1 cellular context compared by ENCODE assay signal in genomic region chr15:59689626-59690236, GRCh38.
TF ChIP-seq lines count a peak whose summit lies in the region.

No MANE protein-coding gene starts in this region.

TF ChIP-seq in K562, 482 proteins besides CTCF, POLR2A, EP300 and RAD21 (continued from another document and continues in another):
- TF ChIP-seq, protein P1, sequence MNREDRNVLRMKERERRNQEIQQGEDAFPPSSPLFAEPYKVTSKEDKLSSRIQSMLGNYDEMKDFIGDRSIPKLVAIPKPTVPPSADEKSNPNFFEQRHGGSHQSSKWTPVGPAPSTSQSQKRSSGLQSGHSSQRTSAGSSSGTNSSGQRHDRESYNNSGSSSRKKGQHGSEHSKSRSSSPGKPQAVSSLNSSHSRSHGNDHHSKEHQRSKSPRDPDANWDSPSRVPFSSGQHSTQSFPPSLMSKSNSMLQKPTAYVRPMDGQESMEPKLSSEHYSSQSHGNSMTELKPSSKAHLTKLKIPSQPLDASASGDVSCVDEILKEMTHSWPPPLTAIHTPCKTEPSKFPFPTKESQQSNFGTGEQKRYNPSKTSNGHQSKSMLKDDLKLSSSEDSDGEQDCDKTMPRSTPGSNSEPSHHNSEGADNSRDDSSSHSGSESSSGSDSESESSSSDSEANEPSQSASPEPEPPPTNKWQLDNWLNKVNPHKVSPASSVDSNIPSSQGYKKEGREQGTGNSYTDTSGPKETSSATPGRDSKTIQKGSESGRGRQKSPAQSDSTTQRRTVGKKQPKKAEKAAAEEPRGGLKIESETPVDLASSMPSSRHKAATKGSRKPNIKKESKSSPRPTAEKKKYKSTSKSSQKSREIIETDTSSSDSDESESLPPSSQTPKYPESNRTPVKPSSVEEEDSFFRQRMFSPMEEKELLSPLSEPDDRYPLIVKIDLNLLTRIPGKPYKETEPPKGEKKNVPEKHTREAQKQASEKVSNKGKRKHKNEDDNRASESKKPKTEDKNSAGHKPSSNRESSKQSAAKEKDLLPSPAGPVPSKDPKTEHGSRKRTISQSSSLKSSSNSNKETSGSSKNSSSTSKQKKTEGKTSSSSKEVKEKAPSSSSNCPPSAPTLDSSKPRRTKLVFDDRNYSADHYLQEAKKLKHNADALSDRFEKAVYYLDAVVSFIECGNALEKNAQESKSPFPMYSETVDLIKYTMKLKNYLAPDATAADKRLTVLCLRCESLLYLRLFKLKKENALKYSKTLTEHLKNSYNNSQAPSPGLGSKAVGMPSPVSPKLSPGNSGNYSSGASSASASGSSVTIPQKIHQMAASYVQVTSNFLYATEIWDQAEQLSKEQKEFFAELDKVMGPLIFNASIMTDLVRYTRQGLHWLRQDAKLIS (CRISPR knock-in tag; IDR thresholded peaks at IDR 0.05): no peak
- TF ChIP-seq ZNF717 (CRISPR knock-in tag; IDR thresholded peaks at IDR 0.05): no peak
- no peak for TF ChIP-seq CHAMP1 (IDR thresholded peaks at IDR 0.05)
- TF ChIP-seq ATF2 (CRISPR knock-in tag; IDR thresholded peaks at IDR 0.05): no peak
- TF ChIP-seq ZNF212 (CRISPR knock-in tag; IDR thresholded peaks at IDR 0.05): no peak
- TF ChIP-seq MEIS2 (IDR thresholded peaks at IDR 0.05; ENCODE audit: partially characterized antibody): no peak
- no peak for TF ChIP-seq ZNF668 (CRISPR knock-in tag; IDR thresholded peaks at IDR 0.05)
- no peak for TF ChIP-seq E2F8 (IDR thresholded peaks at IDR 0.05; ENCODE audit: low read depth, partially characterized antibody)
- TF ChIP-seq FOS (IDR thresholded peaks at IDR 0.05; ENCODE audit: extremely low read depth, insufficient read length): no peak
- TF ChIP-seq TAF7 (tag; IDR thresholded peaks at IDR 0.05): no peak
- no peak for TF ChIP-seq ZBTB17 (CRISPR knock-in tag; IDR thresholded peaks at IDR 0.05)
- TF ChIP-seq ATF1 (CRISPR knock-in tag; IDR thresholded peaks at IDR 0.05): no peak
- peak; percentile 85 for TF ChIP-seq ATF1 (tag; IDR thresholded peaks at IDR 0.05)
- TF ChIP-seq SMARCE1 (IDR thresholded peaks at IDR 0.05): peak; percentile 34; the same call in 1 of the 2 replicates
- TF ChIP-seq ZNF174 (CRISPR knock-in tag; IDR thresholded peaks at IDR 0.05): no peak
- TF ChIP-seq MAZ (CRISPR knock-in tag; conservative IDR thresholded peaks at IDR 0.05 in 1 of 2, IDR thresholded peaks at IDR 0.05 in 1 of 2): no peak
- TF ChIP-seq XRCC5 (IDR thresholded peaks at IDR 0.05; ENCODE audit: low read depth, low read length): no peak
- TF ChIP-seq CHD1 (IDR thresholded peaks at IDR 0.05; ENCODE audit: low read length): no peak
- TF ChIP-seq, protein P2, sequence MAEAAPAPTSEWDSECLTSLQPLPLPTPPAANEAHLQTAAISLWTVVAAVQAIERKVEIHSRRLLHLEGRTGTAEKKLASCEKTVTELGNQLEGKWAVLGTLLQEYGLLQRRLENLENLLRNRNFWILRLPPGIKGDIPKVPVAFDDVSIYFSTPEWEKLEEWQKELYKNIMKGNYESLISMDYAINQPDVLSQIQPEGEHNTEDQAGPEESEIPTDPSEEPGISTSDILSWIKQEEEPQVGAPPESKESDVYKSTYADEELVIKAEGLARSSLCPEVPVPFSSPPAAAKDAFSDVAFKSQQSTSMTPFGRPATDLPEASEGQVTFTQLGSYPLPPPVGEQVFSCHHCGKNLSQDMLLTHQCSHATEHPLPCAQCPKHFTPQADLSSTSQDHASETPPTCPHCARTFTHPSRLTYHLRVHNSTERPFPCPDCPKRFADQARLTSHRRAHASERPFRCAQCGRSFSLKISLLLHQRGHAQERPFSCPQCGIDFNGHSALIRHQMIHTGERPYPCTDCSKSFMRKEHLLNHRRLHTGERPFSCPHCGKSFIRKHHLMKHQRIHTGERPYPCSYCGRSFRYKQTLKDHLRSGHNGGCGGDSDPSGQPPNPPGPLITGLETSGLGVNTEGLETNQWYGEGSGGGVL (CRISPR knock-in tag; IDR thresholded peaks at IDR 0.05): no peak
- no peak for TF ChIP-seq PHB (CRISPR knock-in tag; IDR thresholded peaks at IDR 0.05)
- TF ChIP-seq SMAD2 (IDR thresholded peaks at IDR 0.05; ENCODE audit: low read depth, low read length): no peak
- TF ChIP-seq RBM22 (IDR thresholded peaks at IDR 0.05; ENCODE audit: low read depth, low read length, poor library complexity, severe bottlenecking): no peak
- TF ChIP-seq POLR3A (IDR thresholded peaks at IDR 0.05; ENCODE audit: borderline replicate concordance, extremely low read depth, insufficient read depth, insufficient read length): no peak
- no peak for TF ChIP-seq ZNF277 (CRISPR knock-in tag; IDR thresholded peaks at IDR 0.05; ENCODE audit: borderline replicate concordance)
- no peak for TF ChIP-seq ZNF444 (CRISPR knock-in tag; IDR thresholded peaks at IDR 0.05)
- TF ChIP-seq, protein P3, sequence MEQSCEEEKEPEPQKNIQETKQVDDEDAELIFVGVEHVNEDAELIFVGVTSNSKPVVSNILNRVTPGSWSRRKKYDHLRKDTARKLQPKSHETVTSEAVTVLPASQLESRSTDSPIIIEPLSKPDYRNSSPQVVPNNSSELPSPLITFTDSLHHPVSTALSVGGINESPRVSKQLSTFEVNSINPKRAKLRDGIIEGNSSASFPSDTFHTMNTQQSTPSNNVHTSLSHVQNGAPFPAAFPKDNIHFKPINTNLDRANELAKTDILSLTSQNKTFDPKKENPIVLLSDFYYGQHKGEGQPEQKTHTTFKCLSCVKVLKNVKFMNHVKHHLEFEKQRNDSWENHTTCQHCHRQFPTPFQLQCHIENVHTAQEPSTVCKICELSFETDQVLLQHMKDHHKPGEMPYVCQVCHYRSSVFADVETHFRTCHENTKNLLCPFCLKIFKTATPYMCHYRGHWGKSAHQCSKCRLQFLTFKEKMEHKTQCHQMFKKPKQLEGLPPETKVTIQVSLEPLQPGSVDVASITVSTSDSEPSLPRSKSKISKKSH (CRISPR knock-in tag; IDR thresholded peaks at IDR 0.05): no peak
- TF ChIP-seq ZNF75A (CRISPR knock-in tag; IDR thresholded peaks at IDR 0.05): no peak
- TF ChIP-seq ZBTB49 (CRISPR knock-in tag; IDR thresholded peaks at IDR 0.05; ENCODE audit: borderline replicate concordance): no peak
- TF ChIP-seq FOXP4 (CRISPR knock-in tag; IDR thresholded peaks at IDR 0.05; ENCODE audit: borderline replicate concordance): no peak
- TF ChIP-seq, protein P4, sequence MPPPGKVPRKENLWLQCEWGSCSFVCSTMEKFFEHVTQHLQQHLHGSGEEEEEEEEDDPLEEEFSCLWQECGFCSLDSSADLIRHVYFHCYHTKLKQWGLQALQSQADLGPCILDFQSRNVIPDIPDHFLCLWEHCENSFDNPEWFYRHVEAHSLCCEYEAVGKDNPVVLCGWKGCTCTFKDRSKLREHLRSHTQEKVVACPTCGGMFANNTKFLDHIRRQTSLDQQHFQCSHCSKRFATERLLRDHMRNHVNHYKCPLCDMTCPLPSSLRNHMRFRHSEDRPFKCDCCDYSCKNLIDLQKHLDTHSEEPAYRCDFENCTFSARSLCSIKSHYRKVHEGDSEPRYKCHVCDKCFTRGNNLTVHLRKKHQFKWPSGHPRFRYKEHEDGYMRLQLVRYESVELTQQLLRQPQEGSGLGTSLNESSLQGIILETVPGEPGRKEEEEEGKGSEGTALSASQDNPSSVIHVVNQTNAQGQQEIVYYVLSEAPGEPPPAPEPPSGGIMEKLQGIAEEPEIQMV (tag; conservative IDR thresholded peaks at IDR 0.05; ENCODE audit: low read depth): no peak
- no peak for TF ChIP-seq ZNF436 (CRISPR knock-in tag; IDR thresholded peaks at IDR 0.05)
- TF ChIP-seq U2AF2 (optimal IDR thresholded peaks at IDR 0.05; ENCODE audit: low read depth, low read length): no peak
- no peak for TF ChIP-seq IRF2 (CRISPR knock-in tag; IDR thresholded peaks at IDR 0.05)
- TF ChIP-seq L3MBTL2 (IDR thresholded peaks at IDR 0.05): peak; percentile 40
- TF ChIP-seq RFX5 (IDR thresholded peaks at IDR 0.05; ENCODE audit: low read depth, low read length): no peak
- no peak for TF ChIP-seq CREB1 (IDR thresholded peaks at IDR 0.05)
- no peak for TF ChIP-seq CREB1 (CRISPR knock-in tag; IDR thresholded peaks at IDR 0.05)
- TF ChIP-seq RFX7 (CRISPR knock-in tag; IDR thresholded peaks at IDR 0.05): no peak
- TF ChIP-seq ZNF253 (CRISPR knock-in tag; conservative IDR thresholded peaks at IDR 0.05): no peak
- TF ChIP-seq ZNF507 (tag; conservative IDR thresholded peaks at IDR 0.05): no peak
- no peak for TF ChIP-seq SIX5 (IDR thresholded peaks at IDR 0.05; ENCODE audit: borderline replicate concordance in 1 of 2, insufficient read depth in 1 of 2, low read depth in 1 of 2, low read length in 2 of 2)
- TF ChIP-seq ZNF551 (CRISPR knock-in tag; IDR thresholded peaks at IDR 0.05): no peak
- TF ChIP-seq RBM39 (optimal IDR thresholded peaks at IDR 0.05; ENCODE audit: low read depth, low read length): no peak
- no peak for TF ChIP-seq ZFPM2 (CRISPR knock-in tag; IDR thresholded peaks at IDR 0.05)
